In genomic region chr7:47435889-47436312, GRCh38 we compare ENCODE assay signal across 8 cellular contexts.
DNase-seq lines count a peak whose midpoint lies in the region; ATAC-seq, FAIRE-seq and TF ChIP-seq lines count a peak whose summit lies in the region.

No MANE protein-coding gene starts in this region.

- H3K4me1 ChIP-seq in RWPE2 (ENCODE audit: insufficient read depth, poor library complexity, severe bottlenecking), result peaks cover 5% of the 10 kb centered on the region

- DNase-seq in AG10803 (ENCODE audit: low read depth) (peak; percentile 92), H54 (ENCODE audit: insufficient read length, low spot score) (peak; percentile 66), RWPE2 (ENCODE audit: low spot score) (no peak), fibroblast of pulmonary artery (ENCODE audit: low read depth) (peak; percentile 89), omental fat pad (ENCODE audit: low spot score) (peak; percentile 19), NCI-H1930 (lab: John Stamatoyannopoulos, UW) (no peak)

- no peak overlapping the region for H3K4me3 ChIP-seq in AG10803 (ENCODE audit: low read length)
- no peak overlapping the region for H3K4me3 ChIP-seq in RWPE2 (ENCODE audit: severe bottlenecking)
- H3K4me3 ChIP-seq in fibroblast of pulmonary artery (replicated peaks; ENCODE audit: low read depth, low read length), result no peak overlapping the region

- no peaks in the 10 kb centered on the region for H3K9me3 ChIP-seq in RWPE2 (ENCODE audit: severe bottlenecking)

- no peak for TF ChIP-seq POLR2A in H54 (IDR thresholded peaks at IDR 0.05; ENCODE audit: low read depth, low read length)

- no peak for FAIRE-seq in H54 (lab: Jason Lieb, UNC)

- H3K36me3 ChIP-seq in RWPE2 (ENCODE audit: low read depth), result peaks cover 51% of the 10 kb centered on the region

- TF ChIP-seq CTCF in AG10803 (conservative IDR thresholded peaks at IDR 0.05; ENCODE audit: low read length), result peak; percentile 86
- TF ChIP-seq CTCF in RWPE2 (IDR thresholded peaks at IDR 0.05; ENCODE audit: poor library complexity, severe bottlenecking), result peak; percentile 70
- peak; percentile 84 for TF ChIP-seq CTCF in fibroblast of pulmonary artery (IDR thresholded peaks at IDR 0.05; ENCODE audit: low read length, missing control alignments)
- TF ChIP-seq CTCF in omental fat pad (IDR thresholded peaks at IDR 0.05), result no peak

- ATAC-seq in RWPE2 (ENCODE audit: low read depth), result peak; percentile 93
- peak; percentile 47 for ATAC-seq in omental fat pad (ENCODE audit: low FRiP score)
- no peak for ATAC-seq in HG03442 (IDR thresholded peaks at IDR 0.05; ENCODE audit: unreplicated experiment)
- no peak for ATAC-seq in HG03139 (IDR thresholded peaks at IDR 0.05; ENCODE audit: unreplicated experiment)

- H3K27me3 ChIP-seq in RWPE2 (ENCODE audit: insufficient read depth, poor library complexity, severe bottlenecking), result no peaks in the 10 kb centered on the region

- H3K27ac ChIP-seq in RWPE2 (ENCODE audit: poor library complexity, severe bottlenecking), result no peak overlapping the region

Comparison
In these comparisons a context has a peak if more than half of its experiments do, and no peak if none do; other contexts are left out.
1. DNase-seq: peak in AG10803 (single experiment), H54 (single experiment), fibroblast of pulmonary artery (single experiment) and omental fat pad (single experiment); none in RWPE2 (single experiment) and NCI-H1930 (0 of 2).
2. CTCF ChIP-seq: peak in AG10803 (single experiment), RWPE2 (single experiment) and fibroblast of pulmonary artery (single experiment); none in omental fat pad (0 of 3).
3. ATAC-seq: peak in RWPE2 (single experiment) and omental fat pad (single experiment); none in HG03442 (single experiment) and HG03139 (single experiment).